8 cellular contexts compared by ENCODE assay signal in genomic region chr9:129497064-129497836, GRCh38.
DNase-seq lines count a peak whose midpoint lies in the region; ATAC-seq and TF ChIP-seq lines count a peak whose summit lies in the region.

No MANE protein-coding gene starts in this region.

- H3K4me3 ChIP-seq in AG10803 (ENCODE audit: low read length) (peak overlapping the region; percentile 93), HUES48 (ENCODE audit: low read depth, low read length) (peak overlapping the region; percentile 61), iPS DF 6.9 (ENCODE audit: low read length) (peak overlapping the region; percentile 45; the same call in 1 of the 2 replicates)

- no peaks in the 10 kb centered on the region for H3K9me3 ChIP-seq in HUES48 (ENCODE audit: control insufficient read depth, insufficient read depth, low read length)
- no peaks in the 10 kb centered on the region for H3K9me3 ChIP-seq in iPS DF 6.9 (ENCODE audit: control insufficient read depth, insufficient read depth, low read length)

- WGBS in adipose tissue, 3 donors, result 10 to 35% (median 30%) methylated on average over 13 to 17 of the region's 17 CpGs
- WGBS in iPS DF 6.9 (ENCODE audit: insufficient coverage, insufficient read length), result no CpG with 5 or more reads among the region's 17 CpGs

- H3K27ac ChIP-seq in HUES48 (ENCODE audit: low read depth, low read length) (peak overlapping the region; percentile 96), adipose tissue (ENCODE audit: low read depth, low read length) (peak overlapping the region; percentile 93), iPS DF 6.9 (ENCODE audit: low read length) (no peak overlapping the region)

- H3K4me1 ChIP-seq in HUES48 (ENCODE audit: control insufficient read depth, insufficient read depth, low read length) (peaks cover 34% of the 10 kb centered on the region), iPS DF 6.9 (ENCODE audit: control insufficient read depth, insufficient read depth, low read length) (peaks cover 10% of the 10 kb centered on the region)

- TF ChIP-seq CTCF in AG10803 (conservative IDR thresholded peaks at IDR 0.05; ENCODE audit: low read length), result 0 out of 2 replicates have a peak, but pooled peaks have one; percentile 3

- ATAC-seq in sciatic nerve, result peak; percentile 47
- no peak for ATAC-seq in HG03045 (IDR thresholded peaks at IDR 0.05; ENCODE audit: unreplicated experiment)

- H3K9ac ChIP-seq in HUES48 (ENCODE audit: low read depth, low read length), result no peak overlapping the region

- H3K27me3 ChIP-seq in HUES48 (ENCODE audit: control insufficient read depth, insufficient read depth, low read length), result peaks cover 22% of the 10 kb centered on the region
- H3K27me3 ChIP-seq in iPS DF 6.9 (ENCODE audit: control insufficient read depth, insufficient read depth, low read length), result no peaks in the 10 kb centered on the region; the same call in 1 of the 2 replicates

- DNase-seq in AG10803 (ENCODE audit: low read depth), result peak; percentile 43
- DNase-seq in iPS DF 6.9 (ENCODE audit: low read depth, low spot score), result no peak
- peak; percentile 79 for DNase-seq in sciatic nerve (ENCODE audit: low spot score)
- DNase-seq in NCI-H226, result no peak
- DNase-seq in middle frontal gyrus (ENCODE audit: extremely low spot score, low spot score), result no peak

- intact Hi-C loops in sciatic nerve (cut with DNase I), result loop anchor here (10.0 kb wide), 1 partner anchor 108 kb away; no protein-coding TSS in a partner anchor

- H3K36me3 ChIP-seq in HUES48 (ENCODE audit: control insufficient read depth, insufficient read depth, low read length) (no peaks in the 10 kb centered on the region), iPS DF 6.9 (ENCODE audit: control insufficient read depth, insufficient read depth, low read length) (no peaks in the 10 kb centered on the region)

Comparison
In these comparisons a context has a peak if more than half of its experiments do, and no peak if none do; other contexts are left out.
1. DNase-seq: peak in AG10803 (single experiment) and sciatic nerve (single experiment); none in iPS DF 6.9 (single experiment), NCI-H226 (single experiment) and middle frontal gyrus (single experiment).
2. Peak in every context shown above with its lines, with median percentiles within 50 percentile points of each other: H3K4me3 ChIP-seq.